26 cellular contexts compared by ENCODE assay signal in the genomic region with DNA sequence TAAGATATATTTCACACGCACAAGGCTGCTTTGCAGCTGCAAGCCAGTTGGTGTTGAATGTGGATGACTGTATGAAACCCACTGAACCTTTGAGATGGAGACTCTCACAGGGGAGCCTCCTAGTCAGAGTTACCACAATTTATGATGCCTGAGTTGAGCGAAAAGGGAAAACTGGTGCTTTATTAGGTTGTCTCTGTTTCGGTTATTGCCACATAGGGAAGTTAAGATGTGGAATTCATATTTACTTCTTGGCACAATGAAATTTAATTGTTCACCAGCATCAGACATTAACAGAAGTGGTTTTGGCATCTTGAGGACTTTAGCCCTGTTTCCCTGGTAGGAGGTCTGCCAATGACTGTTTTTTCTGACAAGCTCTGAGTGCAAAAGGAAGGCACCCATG.
DNase-seq lines count a peak whose midpoint lies in the region; ATAC-seq, FAIRE-seq and TF ChIP-seq lines count a peak whose summit lies in the region.
"Had no signal": no experiment of that assay in that cellular context is flagged by ENCODE, and none has a peak within 500 bp of the region (broad histone marks: within the 10 kb centered on the region; RNA-seq: fewer than 3 reads in every experiment).

No MANE protein-coding gene starts in this region.

- peaks cover 13% of the 10 kb centered on the region for H3K9me3 Mint-ChIP-seq in activated T-helper 17 cell treated with anti-CD3 and anti-CD28 coated beads, Interleukin-2, amount 50 U/mL, for 72 hours

- no peak overlapping the region for H2AFZ ChIP-seq in endothelial cell of umbilical vein (ENCODE audit: low read depth, low read length)
- H2AFZ ChIP-seq: GM23248 had no signal

- TF ChIP-seq CTCF in heart right ventricle (IDR thresholded peaks at IDR 0.05) (no peak), endothelial cell of umbilical vein (IDR thresholded peaks at IDR 0.05; ENCODE audit: extremely low read depth in 1 of 2, insufficient read depth in 1 of 2, low read depth in 1 of 2, low read length in 2 of 2) (no peak)

- dilution Hi-C loops in endothelial cell of umbilical vein (cut with MboI; ENCODE audit: extremely low pct_ligation_motif_present, low sequenced_read_pairs), result no loop called here

- no peaks in the 10 kb centered on the region for H3K79me2 ChIP-seq in endothelial cell of umbilical vein (ENCODE audit: control insufficient read depth, insufficient read depth, low read length)

- no peak overlapping the region for H3K4me3 ChIP-seq in heart right ventricle
- no peak overlapping the region for H3K4me3 ChIP-seq in endothelial cell of umbilical vein (replicated peaks in 1 of 3; ENCODE audit: insufficient read depth in 1 of 3, low read depth in 1 of 3, low read length in 3 of 3)
- H3K4me3 ChIP-seq: BLaER1, GM12878, GM23248 had no signal

- peak overlapping the region; percentile 60 for H3K4me2 ChIP-seq in endothelial cell of umbilical vein (ENCODE audit: insufficient read depth, low read length)
- H3K4me2 ChIP-seq: BLaER1 had no signal

- peaks cover 0 to 26% (median 3%) of the 10 kb centered on the region in 11 donors for H3K9me3 ChIP-seq in heart right ventricle
- H3K9me3 ChIP-seq in endothelial cell of umbilical vein (replicated peaks; ENCODE audit: control insufficient read depth, insufficient read depth, low read length), result no peaks in the 10 kb centered on the region
- no peaks in the 10 kb centered on the region for H3K9me3 ChIP-seq in T-helper 17 cell (ENCODE audit: control insufficient read depth, low read length, poor library complexity, severe bottlenecking)

- H3K27me3 Mint-ChIP-seq in activated T-helper 17 cell treated with anti-CD3 and anti-CD28 coated beads, Interleukin-2, amount 50 U/mL, for 72 hours, result no peaks in the 10 kb centered on the region
- no peaks in the 10 kb centered on the region for H3K27me3 Mint-ChIP-seq in T-helper 17 cell
- H3K27me3 Mint-ChIP-seq: B cell; CD4-positive, CD25-positive, alpha-beta regulatory T cell had no signal

- ATAC-seq in heart right ventricle, result peak in 6 of 8 donors; percentile 14 to 40 (median 28)
- no peak for ATAC-seq in left cardiac atrium
- peak; percentile 50 for ATAC-seq in left colon
- ATAC-seq in activated T-helper 17 cell treated with anti-CD3 and anti-CD28 coated beads, Interleukin-2, amount 50 U/mL, for 72 hours (replicated peaks), result no peak
- ATAC-seq in T-helper 17 cell, result no peak
- ATAC-seq: CD8-positive, alpha-beta T cell; GM12878 had no signal

- H3K4me1 Mint-ChIP-seq in activated T-helper 17 cell treated with anti-CD3 and anti-CD28 coated beads, Interleukin-2, amount 50 U/mL, for 72 hours, result no peaks in the 10 kb centered on the region
- H3K4me1 Mint-ChIP-seq in T-helper 17 cell, result no peaks in the 10 kb centered on the region
- H3K4me1 Mint-ChIP-seq: B cell; CD4-positive, CD25-positive, alpha-beta regulatory T cell had no signal

- intact Hi-C loops in heart right ventricle (cut with DNase I) (loop anchor here in 1 of 10 donors (1.0 to 10.0 kb wide), 3 partner anchors 71 to 178 kb away; no protein-coding TSS in a partner anchor), left cardiac atrium (cut with DNase I) (no loop called here), endothelial cell of umbilical vein (cut with micrococcal nuclease) (no loop called here), left colon (cut with DNase I, micrococcal nuclease) (no loop called here)

- CTCF ChIA-PET in endothelial cell of umbilical vein (lab: Charles Lee), result interaction anchor here (1.0 kb wide), 1 partner anchor 99 kb away, joined by 3 read pairs; no protein-coding TSS in a partner anchor

- H3K4me3 Mint-ChIP-seq in activated T-helper 17 cell treated with anti-CD3 and anti-CD28 coated beads, Interleukin-2, amount 50 U/mL, for 72 hours, result no peak overlapping the region
- no peak overlapping the region for H3K4me3 Mint-ChIP-seq in T-helper 17 cell
- H3K4me3 Mint-ChIP-seq: B cell; CD4-positive, CD25-positive, alpha-beta regulatory T cell; CD8-positive, alpha-beta T cell had no signal

- no TSS peak for BruUV-seq in endothelial cell of umbilical vein (replicated peaks; lab: Mats Ljungman, UMichigan)

- TF ChIP-seq POLR2A in endothelial cell of umbilical vein (IDR thresholded peaks at IDR 0.05; ENCODE audit: low read depth, low read length), result no peak

- H3K27ac ChIP-seq in heart right ventricle (peak overlapping the region in 3 of 10 donors; percentile 22 to 54 (median 49)), endothelial cell of umbilical vein (ENCODE audit: insufficient read depth, low read depth, low read length) (no peak overlapping the region)
- H3K27ac ChIP-seq: 22Rv1, BLaER1, C4-2B, GM23248 had no signal

- WGBS in heart right ventricle, 2 donors, result 64 to 68% methylated on average over 3 of the region's 3 CpGs

- FAIRE-seq in endothelial cell of umbilical vein (lab: Jason Lieb, UNC), result no peak
- FAIRE-seq: A204.1, GM12878, GM19239, H1 had no signal

- H3K36me3 ChIP-seq in heart right ventricle (no peaks in the 10 kb centered on the region), endothelial cell of umbilical vein (ENCODE audit: control insufficient read depth in 2 of 2, extremely low read depth in 1 of 2, insufficient read depth in 2 of 2, low read length in 2 of 2) (no peaks in the 10 kb centered on the region)
- H3K36me3 ChIP-seq: BLaER1 had no signal

- DNase-seq in heart right ventricle (no peak), left cardiac atrium (no peak), MV-4-11 (lab: John Stamatoyannopoulos, UW) (peak; percentile 45), endothelial cell of umbilical vein (ENCODE audit: low read depth, low spot score) (no peak), left colon (no peak), LoVo (ENCODE audit: low spot score) (no peak), T-helper 17 cell (no peak)
- DNase-seq: Caco-2; CD4-positive, CD25-positive, alpha-beta regulatory T cell; CD8-positive, alpha-beta T cell; DMS 273 treated with DMSO at 0.1 percent for 48 hours; DMS79; EL; GDM1; GM23248; H7; HCEC 1CT had no signal

- POLR2A ChIA-PET in endothelial cell of umbilical vein (lab: Charles Lee), result no interaction called here

- peaks cover 0 to 24% (median 5%) of the 10 kb centered on the region in 9 donors for H3K4me1 ChIP-seq in heart right ventricle
- H3K4me1 ChIP-seq in endothelial cell of umbilical vein (ENCODE audit: control insufficient read depth, extremely low read depth, insufficient read depth, low read length), result peaks cover 15% of the 10 kb centered on the region
- H3K4me1 ChIP-seq: BLaER1, Caco-2 had no signal

- H3K36me3 Mint-ChIP-seq in activated T-helper 17 cell treated with anti-CD3 and anti-CD28 coated beads, Interleukin-2, amount 50 U/mL, for 72 hours (ENCODE audit: low read depth), result no peaks in the 10 kb centered on the region
- no peaks in the 10 kb centered on the region for H3K36me3 Mint-ChIP-seq in T-helper 17 cell (ENCODE audit: low read depth)
- H3K36me3 Mint-ChIP-seq: CD4-positive, CD25-positive, alpha-beta regulatory T cell; CD8-positive, alpha-beta T cell had no signal

- H3K27ac Mint-ChIP-seq in activated T-helper 17 cell treated with anti-CD3 and anti-CD28 coated beads, Interleukin-2, amount 50 U/mL, for 72 hours, result no peak overlapping the region
- H3K27ac Mint-ChIP-seq in T-helper 17 cell, result no peak overlapping the region
- H3K27ac Mint-ChIP-seq: B cell; CD4-positive, CD25-positive, alpha-beta regulatory T cell; CD8-positive, alpha-beta T cell had no signal

- H3K27me3 ChIP-seq in heart right ventricle (no peaks in the 10 kb centered on the region), endothelial cell of umbilical vein (ENCODE audit: control insufficient read depth in 2 of 2, insufficient read depth in 2 of 2, low read length in 2 of 2) (no peaks in the 10 kb centered on the region)
- H3K27me3 ChIP-seq: BLaER1 had no signal

- no peaks in the 10 kb centered on the region for H4K20me1 ChIP-seq in endothelial cell of umbilical vein (replicated peaks; ENCODE audit: control insufficient read depth, extremely low read depth, insufficient read depth, low read length)
- H4K20me1 ChIP-seq: BLaER1 had no signal

- no peaks in the 10 kb centered on the region for H3K9me1 ChIP-seq in endothelial cell of umbilical vein (replicated peaks; ENCODE audit: control insufficient read depth, extremely low read depth, insufficient read depth, low read length)

- H3K9ac ChIP-seq in endothelial cell of umbilical vein (replicated peaks; ENCODE audit: extremely low read depth, insufficient read depth, low read length), result no peak overlapping the region
- H3K9ac ChIP-seq: BLaER1, GM23248 had no signal

TF ChIP-seq in endothelial cell of umbilical vein, 7 proteins besides CTCF, POLR2A, EP300 and RAD21:
- TF ChIP-seq EZH2 (IDR thresholded peaks at IDR 0.05; ENCODE audit: borderline replicate concordance, low read depth, low read length, severe bottlenecking) (no peak), JUN (IDR thresholded peaks at IDR 0.05; ENCODE audit: borderline replicate concordance, insufficient read depth, insufficient read length, low read depth) (no peak), MYC (IDR thresholded peaks at IDR 0.05; ENCODE audit: low read depth, low read length) (no peak), FOS (IDR thresholded peaks at IDR 0.05; ENCODE audit: borderline replicate concordance, insufficient read depth, low read length) (no peak), POLR2AphosphoS5 (IDR thresholded peaks at IDR 0.05; ENCODE audit: insufficient read depth, low read depth, low read length) (no peak), GATA2 (IDR thresholded peaks at IDR 0.05; ENCODE audit: insufficient read depth, insufficient read length, low read depth, low read length) (no peak)
- TF ChIP-seq, protein P1, sequence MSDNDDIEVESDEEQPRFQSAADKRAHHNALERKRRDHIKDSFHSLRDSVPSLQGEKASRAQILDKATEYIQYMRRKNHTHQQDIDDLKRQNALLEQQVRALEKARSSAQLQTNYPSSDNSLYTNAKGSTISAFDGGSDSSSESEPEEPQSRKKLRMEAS (IDR thresholded peaks at IDR 0.05; ENCODE audit: insufficient read depth, insufficient read length), result no peak

Comparison
In these comparisons a context has a peak if more than half of its experiments do, and no peak if none do; other contexts are left out.
1. ATAC-seq: peak in heart right ventricle (6 of 8) and left colon (single experiment); none in left cardiac atrium (0 of 2), activated T-helper 17 cell treated with anti-CD3 and anti-CD28 coated beads, Interleukin-2, amount 50 U/mL, for 72 hours (single experiment) and T-helper 17 cell (single experiment).